ENCODE assay signal across 8 cellular contexts in genomic region chr2:203535784-203536590, GRCh38. TPM values are rescaled to one million over a fixed set of nuclear protein-coding genes. Genes with fewer than 3 reads are reported as not detected.
DNase-seq lines count a peak whose midpoint lies in the region; ATAC-seq lines count a peak whose summit lies in the region.

No MANE protein-coding gene starts in this region.

- POLR2A ChIA-PET in naive thymus-derived CD8-positive, alpha-beta T cell (lab: Charles Lee) = interaction anchor here (1.2 kb wide), 1 partner anchor 35 kb away, joined by 3 read pairs; no protein-coding TSS in a partner anchor

- no peak for ATAC-seq in naive thymus-derived CD8-positive, alpha-beta T cell
- ATAC-seq in HG03175 (IDR thresholded peaks at IDR 0.05; ENCODE audit: unreplicated experiment) = no peak

- no peaks in the 10 kb centered on the region for H3K36me3 ChIP-seq in duodenal mucosa (ENCODE audit: control insufficient read depth in 1 of 2, insufficient read depth in 2 of 2, low read length in 2 of 2)

- H3K9ac ChIP-seq in duodenal mucosa (ENCODE audit: low read depth in 1 of 2, low read length in 2 of 2) = peak overlapping the region; percentile 61 to 74

- no peaks in the 10 kb centered on the region for H3K9me3 ChIP-seq in duodenal mucosa (ENCODE audit: control insufficient read depth in 1 of 2, low read length in 2 of 2)

- H3K27ac Mint-ChIP-seq in naive thymus-derived CD8-positive, alpha-beta T cell = peak overlapping the region in 6 of 10 donors; percentile 17 to 89 (median 64)

- H3K9me3 Mint-ChIP-seq in naive thymus-derived CD8-positive, alpha-beta T cell = peaks cover 0 to 21% (median 10%) of the 10 kb centered on the region in 9 donors

- H3K4me1 ChIP-seq in duodenal mucosa (ENCODE audit: control insufficient read depth in 1 of 2, insufficient read depth in 2 of 2, low read length in 2 of 2) = peaks cover 7 to 10% of the 10 kb centered on the region in 2 donors

- peaks cover 0 to 9% (median 0%) of the 10 kb centered on the region in 3 donors for H3K36me3 Mint-ChIP-seq in naive thymus-derived CD8-positive, alpha-beta T cell

- peak overlapping the region; percentile 83 to 92 (median 88) for H3K4me3 Mint-ChIP-seq in naive thymus-derived CD8-positive, alpha-beta T cell

- peak overlapping the region; percentile 65 to 88 for H3K4me3 ChIP-seq in duodenal mucosa (ENCODE audit: low read depth in 1 of 2, low read length in 2 of 2)

- DNase-seq in COLO829 (ENCODE audit: low spot score) = peak; percentile 79
- DNase-seq in NCI-H446 treated with DMSO at 0.1 percent for 48 hours (lab: John Stamatoyannopoulos, UW) = peak; percentile 11
- peak in 1 of 10 donors; percentile 8 for DNase-seq in naive thymus-derived CD8-positive, alpha-beta T cell
- no peak for DNase-seq in NCI-H1417 (lab: John Stamatoyannopoulos, UW)
- DNase-seq in occipital lobe (lab: John Stamatoyannopoulos, UW) = no peak
- no peak for DNase-seq in activated CD4-positive, CD25-positive, alpha-beta regulatory T cell (lab: John Stamatoyannopoulos, UW)

- peak overlapping the region; percentile 71 for H3K27ac ChIP-seq in duodenal mucosa (ENCODE audit: low read depth, low read length)

- no peaks in the 10 kb centered on the region for H3K27me3 ChIP-seq in duodenal mucosa (ENCODE audit: control insufficient read depth in 1 of 2, insufficient read depth in 2 of 2, low read length in 2 of 2)

- H3K4me1 Mint-ChIP-seq in naive thymus-derived CD8-positive, alpha-beta T cell = peaks cover 8 to 31% (median 22%) of the 10 kb centered on the region in 4 donors

- H3K27me3 Mint-ChIP-seq in naive thymus-derived CD8-positive, alpha-beta T cell = peaks cover 5 to 38% (median 23%) of the 10 kb centered on the region in 5 donors

RNA-seq across cellular contexts. Expression of gene RAPH1, which starts 0.9 kb away (rescaled TPM):
- total RNA-seq in naive thymus-derived CD8-positive, alpha-beta T cell = 1 to 10 TPM; 1.7 to 2.1 TPM
- polyA plus RNA-seq in naive thymus-derived CD8-positive, alpha-beta T cell = under 1 TPM in 2 of 3 donors, not detected in 1; 0.31 to 0.39 TPM
- 39.9 TPM for total RNA-seq in occipital lobe

Comparison
In these comparisons a context has a peak if more than half of its experiments do, and no peak if none do; other contexts are left out.
1. DNase-seq: peak in COLO829 (single experiment) and NCI-H446 treated with DMSO at 0.1 percent for 48 hours (single experiment); none in NCI-H1417 (0 of 3), occipital lobe (single experiment) and activated CD4-positive, CD25-positive, alpha-beta regulatory T cell (0 of 4).
2. RNA of gene RAPH1, which starts 0.9 kb away (total RNA-seq): 39.9 TPM in occipital lobe (single experiment); 1.7 to 2.1 TPM in naive thymus-derived CD8-positive, alpha-beta T cell; every median in the first group is over 10 times any median in the second.